Comparison of ENCODE assay signal across 12 cellular contexts in the genomic region with DNA sequence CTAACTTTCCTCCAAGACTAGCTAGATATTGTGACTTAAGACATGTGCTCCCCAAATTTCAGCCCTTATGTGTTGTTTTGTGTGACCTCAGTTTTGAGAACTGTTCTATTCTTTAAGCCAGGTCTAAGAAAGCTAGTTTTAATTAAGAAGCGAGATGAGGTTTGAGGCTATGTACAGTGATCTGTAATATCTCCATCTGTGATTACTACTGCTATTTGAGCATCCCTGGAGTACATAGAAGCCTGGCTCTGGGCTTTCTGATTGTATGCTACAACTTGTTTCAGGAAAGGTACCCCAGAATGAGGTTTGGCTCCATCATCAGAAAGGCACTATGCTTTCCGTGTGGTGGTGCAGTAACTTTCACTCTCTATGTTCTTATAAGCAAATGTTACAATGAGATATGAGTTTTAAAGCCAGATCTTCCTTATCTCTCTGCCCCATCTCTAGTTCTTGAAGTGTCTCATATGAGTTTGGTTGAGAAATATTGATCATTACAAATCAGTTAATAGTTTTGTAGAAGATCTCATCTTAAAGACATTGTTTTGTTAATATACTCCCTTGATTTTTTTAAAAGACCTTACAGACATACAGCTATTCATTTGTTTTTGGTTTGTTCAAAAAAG. TPM values are rescaled to one million over a fixed set of nuclear protein-coding genes. Genes with fewer than 3 reads are reported as not detected.
A peak's percentile ranks its signal among the peaks of the same experiment; 100 is the strongest.
DNase-seq lines count a peak whose midpoint lies in the region; ATAC-seq and TF ChIP-seq lines count a peak whose summit lies in the region.
"Had no signal": no experiment of that assay in that cellular context is flagged by ENCODE, and none has a peak within 500 bp of the region (broad histone marks: within the 10 kb centered on the region; RNA-seq: fewer than 3 reads in every experiment).

No MANE protein-coding gene starts in this region.

- DNase-seq in astrocyte of the spinal cord (ENCODE audit: low read depth, low spot score): no peak
- DNase-seq in kidney glomerular epithelial cell (lab: John Stamatoyannopoulos, UW): peak; percentile 83
- no peak for DNase-seq in stimulated activated CD4-positive, alpha-beta T cell treated with anti-CD3 and anti-CD28 coated beads, Interleukin-4, amount 100 ng/mL, for 4 hours
- no peak for DNase-seq in AML-193 (lab: John Stamatoyannopoulos, UW)
- DNase-seq in cerebellar nuclear complex (lab: John Stamatoyannopoulos, UW): no peak
- DNase-seq: activated CD4-positive, alpha-beta memory T cell treated with anti-CD3 and anti-CD28 coated beads for 36 hours; stimulated activated CD4-positive, alpha-beta T cell treated with anti-CD3 and anti-CD28 coated beads, Interleukin-4, amount 100 ng/mL, for 24 hours; SW 1271 had no signal

- H3K27ac ChIP-seq in HUES48 (ENCODE audit: low read depth, low read length) (no peak overlapping the region), skeletal muscle tissue (ENCODE audit: low read depth, low read length) (no peak overlapping the region)

- H3K4me3 ChIP-seq in HUES48 (ENCODE audit: low read depth, low read length) (0 out of 2 replicates have a peak overlapping the region, but pooled peaks have one; percentile 6), astrocyte of the spinal cord (ENCODE audit: low read depth, low read length) (peak overlapping the region; percentile 87), skeletal muscle tissue (ENCODE audit: low read length in 3 of 3) (peak overlapping the region; percentile 0 to 46 (median 11))

- H3K36me3 ChIP-seq in HUES48 (ENCODE audit: control insufficient read depth, insufficient read depth, low read length) (no peaks in the 10 kb centered on the region), skeletal muscle tissue (ENCODE audit: control insufficient read depth in 3 of 3, insufficient read depth in 3 of 3, low read length in 3 of 3) (no peaks in the 10 kb centered on the region)

- no peak for TF ChIP-seq CTCF in astrocyte of the spinal cord (IDR thresholded peaks at IDR 0.05; ENCODE audit: low read depth, low read length)

- H3K27me3 ChIP-seq in HUES48 (ENCODE audit: control insufficient read depth, insufficient read depth, low read length): no peaks in the 10 kb centered on the region
- peaks cover 0 to 6% (median 0%) of the 10 kb centered on the region in 3 donors for H3K27me3 ChIP-seq in skeletal muscle tissue (ENCODE audit: control insufficient read depth in 3 of 3, insufficient read depth in 3 of 3, low read length in 3 of 3)

- H3K9ac ChIP-seq in HUES48 (ENCODE audit: low read depth, low read length): no peak overlapping the region
- H3K9ac ChIP-seq in skeletal muscle tissue (ENCODE audit: low read depth in 1 of 3, low read length in 3 of 3): peak overlapping the region in 1 of 3 donors; percentile 27

- H3K9me3 ChIP-seq in HUES48 (ENCODE audit: control insufficient read depth, insufficient read depth, low read length) (no peaks in the 10 kb centered on the region), skeletal muscle tissue (ENCODE audit: control insufficient read depth in 3 of 3, low read length in 3 of 3) (no peaks in the 10 kb centered on the region)

- in situ Hi-C loops in astrocyte of the spinal cord (cut with HindIII; ENCODE audit: low sequenced_read_pairs): no loop called here

- no peak for ATAC-seq in HG02973 (IDR thresholded peaks at IDR 0.05; ENCODE audit: unreplicated experiment)

- H3K4me1 ChIP-seq in HUES48 (ENCODE audit: control insufficient read depth, insufficient read depth, low read length) (peaks cover 8% of the 10 kb centered on the region), skeletal muscle tissue (ENCODE audit: control insufficient read depth in 3 of 3, insufficient read depth in 3 of 3, low read length in 3 of 3) (peaks cover 0 to 8% (median 4%) of the 10 kb centered on the region in 3 donors)

RNA-seq across cellular contexts. Expression of a gene that starts 0.6 kb away (rescaled TPM):
- 3.7 TPM for total RNA-seq in skeletal muscle tissue
- total RNA-seq: activated CD4-positive, alpha-beta memory T cell treated with anti-CD3 and anti-CD28 coated beads for 36 hours; mononuclear cell had no signal

Comparison
In these comparisons a context has a peak if more than half of its experiments do, and no peak if none do; other contexts are left out.
1. H3K4me3 ChIP-seq: peak in every context shown above with its lines; median percentile 87 in astrocyte of the spinal cord; 11 in skeletal muscle tissue; 6 in HUES48.